ENCODE assay signal across 30 cellular contexts in genomic region chr1:101428562-101428961, GRCh38.
"Had no signal": no experiment of that assay in that cellular context is flagged by ENCODE, and none has a peak within 500 bp of the region (broad histone marks: within the 10 kb centered on the region; RNA-seq: fewer than 3 reads in every experiment).

No MANE protein-coding gene starts in this region.

- ATAC-seq: natural killer cell; psoas muscle; right cardiac atrium; right lobe of liver; stimulated activated memory B cell treated with anti-CD40 and anti-IgM and Interleukin-4, amounts not matched to agents 10 μg/mL and 1 μg/mL and 100 μg/mL, for 72 hours; stimulated activated naive CD8-positive, alpha-beta T cell treated with anti-CD3 and anti-CD28 coated beads, Interleukin-15, amount 100 ng/mL, for 72 hours; stimulated activated naive CD8-positive, alpha-beta T cell treated with anti-CD3 and anti-CD28 coated beads, Interleukin-15, Interleukin-2, amounts not matched to agents 100 U/mL and 50 U/mL, for 24 hours; upper lobe of right lung had no signal

- H3K4me1 ChIP-seq: neural progenitor cell, parathyroid adenoma, psoas muscle, right lobe of liver, sigmoid colon, suprapubic skin, testis, tibial artery, transverse colon, upper lobe of right lung, uterus had no signal

- H3K36me3 Mint-ChIP-seq: natural killer cell, neural progenitor cell, type B pancreatic cell had no signal

- H3K27me3 Mint-ChIP-seq: progenitor cell of endocrine pancreas; stimulated activated memory B cell treated with anti-CD40 and anti-IgM and Interleukin-4, amounts not matched to agents 10 μg/mL and 1 μg/mL and 100 μg/mL, for 72 hours; type B pancreatic cell had no signal

- H2AFZ ChIP-seq: neural progenitor cell, parathyroid adenoma had no signal

- H3K4me3 ChIP-seq: neural progenitor cell, ovary, psoas muscle, right lobe of liver, sigmoid colon, suprapubic skin, testis, tibial artery, transverse colon, upper lobe of right lung, uterus had no signal

- H3K9me3 ChIP-seq: ovary, psoas muscle, right lobe of liver, suprapubic skin, testis, transverse colon, upper lobe of right lung, uterus had no signal

- H3K9ac ChIP-seq: neural progenitor cell, parathyroid adenoma had no signal

- DNase-seq: natural killer cell; occipital lobe; ovary; posterior cingulate gyrus; psoas muscle; right cardiac atrium; right lobe of liver; sigmoid colon; small intestine; stimulated activated CD4-positive, alpha-beta T cell treated with anti-CD3 and anti-CD28 coated beads, Interleukin-15, amount 100 ng/mL, for 24 hours; stimulated activated CD4-positive, alpha-beta T cell treated with anti-CD3 and anti-CD28 coated beads, Interleukin-2, amount 100 ng/mL, for 24 hours; stimulated activated CD4-positive, alpha-beta T cell treated with anti-CD3 and anti-CD28 coated beads, Interleukin-2, amount 100 ng/mL, for 48 hours; stimulated activated CD4-positive, alpha-beta T cell treated with anti-CD3 and anti-CD28 coated beads, Interleukin-4, amount 100 ng/mL, for 4 hours; stimulated activated CD8-positive, alpha-beta memory T cell treated with anti-CD3 and anti-CD28 coated beads, Interleukin-4, amount 100 ng/mL, for 48 hours; stimulated activated naive CD4-positive, alpha-beta T cell; stimulated activated naive CD8-positive, alpha-beta T cell treated with anti-CD3 and anti-CD28 coated beads, Interleukin-15, amount 100 ng/mL, for 72 hours; stimulated activated naive CD8-positive, alpha-beta T cell treated with anti-CD3 and anti-CD28 coated beads, Interleukin-15, Interleukin-2, amounts not matched to agents 100 U/mL and 50 U/mL, for 24 hours; substantia nigra; testis; tibial artery; transverse colon; upper lobe of right lung; uterus had no signal

- H3K4me2 ChIP-seq: neural progenitor cell had no signal

- FAIRE-seq: small intestine had no signal

- H3K4me1 Mint-ChIP-seq: natural killer cell; nephron; stimulated activated naive CD8-positive, alpha-beta T cell treated with anti-CD3 and anti-CD28 coated beads, Interleukin-15, amount 100 ng/mL, for 72 hours had no signal

- H3K27ac Mint-ChIP-seq: natural killer cell; nephron; neural progenitor cell; progenitor cell of endocrine pancreas; stimulated activated memory B cell treated with anti-CD40 and anti-IgM and Interleukin-4, amounts not matched to agents 10 μg/mL and 1 μg/mL and 100 μg/mL, for 72 hours; stimulated activated naive CD8-positive, alpha-beta T cell treated with anti-CD3 and anti-CD28 coated beads, Interleukin-15, amount 100 ng/mL, for 72 hours; type B pancreatic cell had no signal

- H3K79me2 ChIP-seq: parathyroid adenoma had no signal

- H3K27ac ChIP-seq: neural progenitor cell, ovary, parathyroid adenoma, psoas muscle, right lobe of liver, sigmoid colon, suprapubic skin, testis, tibial artery, transverse colon, upper lobe of right lung, uterus had no signal

- H3K27me3 ChIP-seq: neural progenitor cell, ovary, right lobe of liver, sigmoid colon, suprapubic skin, testis, tibial artery, transverse colon, upper lobe of right lung, uterus had no signal

- H3K4me3 Mint-ChIP-seq: natural killer cell; nephron; neural progenitor cell; stimulated activated memory B cell treated with anti-CD40 and anti-IgM and Interleukin-4, amounts not matched to agents 10 μg/mL and 1 μg/mL and 100 μg/mL, for 72 hours; stimulated activated naive CD8-positive, alpha-beta T cell treated with anti-CD3 and anti-CD28 coated beads, Interleukin-15, amount 100 ng/mL, for 72 hours; type B pancreatic cell had no signal

- H3K36me3 ChIP-seq: neural progenitor cell, ovary, right lobe of liver, sigmoid colon, suprapubic skin, tibial artery, transverse colon, upper lobe of right lung, uterus had no signal
